Comparison of ENCODE assay signal across 7 cellular contexts in the genomic region with DNA sequence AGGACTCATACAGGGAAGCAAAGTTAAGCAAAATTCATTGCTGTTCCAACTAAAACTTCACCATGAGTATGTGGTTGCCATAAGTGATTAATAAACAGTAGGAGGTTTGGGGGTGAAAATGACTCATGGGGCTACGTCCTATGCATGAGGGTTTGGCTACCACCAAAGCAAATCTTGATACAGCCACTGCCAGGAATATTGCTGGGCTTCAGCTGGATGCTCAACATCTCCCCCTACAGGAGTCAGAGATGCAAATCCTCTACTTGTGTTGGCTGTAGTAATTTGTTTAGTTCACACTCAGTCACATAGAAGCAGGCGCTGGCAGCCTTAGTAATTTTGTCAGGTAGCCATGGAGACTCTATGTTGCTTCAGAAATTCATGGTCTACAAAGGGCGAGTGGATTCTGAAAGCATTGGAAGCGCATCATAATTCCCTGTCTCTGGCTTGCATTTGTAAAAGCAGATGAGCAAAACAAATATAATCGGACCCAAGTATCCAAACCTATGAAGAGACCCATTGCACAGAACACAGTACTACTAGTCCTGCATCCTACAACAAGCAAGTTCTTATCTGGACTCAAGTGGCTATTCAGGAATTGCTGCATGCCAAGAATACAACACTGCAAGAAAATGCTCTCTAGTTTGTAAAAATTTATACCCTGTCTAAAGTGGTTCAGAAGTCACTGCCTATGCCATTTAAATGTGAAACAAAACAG.
DNase-seq lines count a peak whose midpoint lies in the region; ATAC-seq and TF ChIP-seq lines count a peak whose summit lies in the region.

No MANE protein-coding gene starts in this region.

- no peak overlapping the region for H3K9ac ChIP-seq in subcutaneous abdominal adipose tissue (ENCODE audit: low read length in 5 of 5)

- H3K36me3 ChIP-seq in subcutaneous abdominal adipose tissue (ENCODE audit: control insufficient read depth in 5 of 5, insufficient read depth in 5 of 5, low read length in 5 of 5): no peaks in the 10 kb centered on the region

- TF ChIP-seq CTCF in GM10266 (IDR thresholded peaks at IDR 0.05; ENCODE audit: control insufficient read depth, insufficient read depth, low read depth, missing control alignments): peak; percentile 81
- TF ChIP-seq CTCF in natural killer cell (IDR thresholded peaks at IDR 0.05): peak; percentile 76

- no peaks in the 10 kb centered on the region for H3K9me3 ChIP-seq in subcutaneous abdominal adipose tissue (ENCODE audit: control insufficient read depth in 5 of 5, low read length in 5 of 5)

- H3K27ac ChIP-seq in subcutaneous abdominal adipose tissue (ENCODE audit: low read depth, low read length): peak overlapping the region; percentile 42

- no peaks in the 10 kb centered on the region for H3K27me3 Mint-ChIP-seq in natural killer cell (ENCODE audit: low read depth in 2 of 2)

- peak; percentile 63 for DNase-seq in GM10266 (ENCODE audit: extremely low spot score)
- DNase-seq in NCI-H82 (lab: John Stamatoyannopoulos, UW): peak; percentile 71
- peak; percentile 53 for DNase-seq in activated CD8-positive, alpha-beta memory T cell treated with anti-CD3 and anti-CD28 coated beads, Interleukin-2, amount 50 U/mL, for 1 hour (ENCODE audit: extremely low read depth)
- DNase-seq in erythroblast (lab: John Stamatoyannopoulos, UW): peak; percentile 56 to 65
- no peak for DNase-seq in natural killer cell

- H3K36me3 Mint-ChIP-seq in natural killer cell: no peaks in the 10 kb centered on the region

- peaks cover 26 to 27% of the 10 kb centered on the region in 2 donors for H3K4me1 Mint-ChIP-seq in natural killer cell

- ATAC-seq in HG02870 (IDR thresholded peaks at IDR 0.05; ENCODE audit: unreplicated experiment): peak; percentile 62
- peak; percentile 55 to 86 (median 77) for ATAC-seq in natural killer cell

- intact Hi-C loops in natural killer cell (cut with micrococcal nuclease): loop anchor here (1.0 to 5.0 kb wide), 2 partner anchors 29 to 75 kb away; partner anchors contain the start of gene CD28

- no peaks in the 10 kb centered on the region for H3K9me3 Mint-ChIP-seq in natural killer cell

- H3K27me3 ChIP-seq in subcutaneous abdominal adipose tissue (ENCODE audit: control insufficient read depth in 5 of 5, insufficient read depth in 4 of 5, low read length in 5 of 5): no peaks in the 10 kb centered on the region

- no peak overlapping the region for H3K4me3 Mint-ChIP-seq in natural killer cell

- H3K4me1 ChIP-seq in subcutaneous abdominal adipose tissue (ENCODE audit: control insufficient read depth in 5 of 5, insufficient read depth in 5 of 5, low read length in 5 of 5): peaks cover 7 to 42% (median 35%) of the 10 kb centered on the region in 5 donors

- peak overlapping the region in 1 of 2 donors; percentile 76 for H3K27ac Mint-ChIP-seq in natural killer cell

- TF ChIP-seq POLR2A in erythroblast (IDR thresholded peaks at IDR 0.05; ENCODE audit: low read length): no peak

- no peak overlapping the region for H3K4me3 ChIP-seq in subcutaneous abdominal adipose tissue (ENCODE audit: low read depth in 1 of 5, low read length in 5 of 5)
